Comparison of ENCODE assay signal across 8 cellular contexts in the genomic region with DNA sequence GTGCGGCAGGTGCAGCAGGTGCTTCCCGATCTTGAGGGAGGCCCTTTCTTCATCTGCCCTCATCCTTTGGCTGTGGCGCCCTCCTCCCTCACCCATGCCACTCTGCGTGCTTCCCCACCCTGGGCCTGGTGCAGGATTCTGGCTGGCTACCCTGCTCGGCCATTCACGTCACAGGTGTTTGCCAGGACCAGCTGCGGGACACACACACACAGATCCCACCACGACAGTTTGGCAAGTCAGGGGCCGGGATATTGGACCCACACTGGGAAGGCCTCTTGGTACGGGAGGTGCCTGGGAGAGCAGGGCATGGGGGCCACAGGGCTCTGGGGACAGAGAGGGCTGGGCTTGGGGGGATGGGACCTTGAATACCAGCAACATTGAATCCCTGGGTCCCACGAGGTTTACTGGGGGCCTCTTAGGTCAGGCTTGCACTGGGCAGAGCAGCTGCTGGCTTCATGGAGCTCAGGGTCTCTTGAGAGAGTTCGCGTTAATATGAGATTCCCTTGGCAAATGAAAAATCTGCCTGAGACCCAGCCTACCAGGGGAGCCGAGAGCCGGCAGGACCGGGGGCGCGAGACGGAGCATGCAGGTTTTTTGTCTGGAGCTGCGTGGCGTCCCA. TPM values are rescaled to one million over a fixed set of nuclear protein-coding genes. Genes with fewer than 3 reads are reported as not detected.
A peak's percentile ranks its signal among the peaks of the same experiment; 100 is the strongest.
DNase-seq lines count a peak whose midpoint lies in the region; ATAC-seq and TF ChIP-seq lines count a peak whose summit lies in the region.
"Had no signal": no experiment of that assay in that cellular context is flagged by ENCODE, and none has a peak within 500 bp of the region (broad histone marks: within the 10 kb centered on the region; RNA-seq: fewer than 3 reads in every experiment).

No MANE protein-coding gene starts in this region.

- TF ChIP-seq CTCF in GM12865 (IDR thresholded peaks at IDR 0.05; ENCODE audit: insufficient read depth, low read depth, low read length, missing control alignments) = no peak
- TF ChIP-seq CTCF in chondrocyte (IDR thresholded peaks at IDR 0.05) = no peak

- peaks cover 3% of the 10 kb centered on the region for H3K27me3 Mint-ChIP-seq in chondrocyte (ENCODE audit: low read depth)

- no peaks in the 10 kb centered on the region for H3K4me1 ChIP-seq in rectal smooth muscle tissue (ENCODE audit: control insufficient read depth, insufficient read depth, low read length)

- peaks cover 7% of the 10 kb centered on the region for H3K36me3 Mint-ChIP-seq in chondrocyte (ENCODE audit: low read depth)

- H3K9me3 Mint-ChIP-seq in chondrocyte (ENCODE audit: low read depth) = peaks cover 14% of the 10 kb centered on the region

- no peak overlapping the region for H3K27ac Mint-ChIP-seq in chondrocyte (ENCODE audit: unreplicated experiment)

- H3K27ac ChIP-seq in rectal smooth muscle tissue (ENCODE audit: low read depth, low read length) = no peak overlapping the region

- H3K4me3 Mint-ChIP-seq in chondrocyte (ENCODE audit: unreplicated experiment) = no peak overlapping the region

- H3K4me3 ChIP-seq in GM12865 (ENCODE audit: low read depth, low read length) (peak overlapping the region; percentile 36), rectal smooth muscle tissue (ENCODE audit: low read length) (peak overlapping the region; percentile 16)

- no peaks in the 10 kb centered on the region for H3K27me3 ChIP-seq in rectal smooth muscle tissue (ENCODE audit: control insufficient read depth, insufficient read depth, low read length)

- ATAC-seq in HG03095 (IDR thresholded peaks at IDR 0.05; ENCODE audit: unreplicated experiment) = peak; percentile 2
- ATAC-seq in HG02884 (IDR thresholded peaks at IDR 0.05; ENCODE audit: unreplicated experiment) = no peak

- no peaks in the 10 kb centered on the region for H3K36me3 ChIP-seq in rectal smooth muscle tissue (ENCODE audit: control insufficient read depth, insufficient read depth, low read length)

- no peak for DNase-seq in GM12865 (ENCODE audit: low read depth)
- DNase-seq in chondrocyte (ENCODE audit: low spot score) = peak; percentile 76
- no peak for DNase-seq in NCI-H187 treated with DMSO at 0.1 percent for 48 hours (lab: John Stamatoyannopoulos, UW)
- no peak for DNase-seq in NCI-H345 (lab: John Stamatoyannopoulos, UW)
- DNase-seq: NCI-H2227 treated with DMSO at 0.1 percent for 48 hours had no signal

- peaks cover 6% of the 10 kb centered on the region for H3K4me1 Mint-ChIP-seq in chondrocyte (ENCODE audit: low read depth)

- H3K9ac ChIP-seq in rectal smooth muscle tissue (ENCODE audit: low read length) = no peak overlapping the region

RNA-seq across cellular contexts. Expression of gene ADCY7, which starts 15.1 kb away (rescaled TPM):
- 8.8 to 11.8 TPM (median 9.1 TPM) in 3 replicates for total RNA-seq in chondrocyte
